Comparison of ENCODE assay signal across 24 cellular contexts in genomic region chr13:35646061-35646774, GRCh38.
"Had no signal": no experiment of that assay in that cellular context is flagged by ENCODE, and none has a peak within 500 bp of the region (broad histone marks: within the 10 kb centered on the region; RNA-seq: fewer than 3 reads in every experiment).

No MANE protein-coding gene starts in this region.

- ATAC-seq: natural killer cell, psoas muscle, right lobe of liver had no signal

- DNase-seq: islet precursor cell; left ventricle myocardium inferior; mesendoderm; naive B cell; natural killer cell; nephron progenitor cell; occipital lobe; psoas muscle; right lobe of liver; stimulated activated CD4-positive, alpha-beta T cell treated with anti-CD3 and anti-CD28 coated beads, Interleukin-12 subunit alpha, Interleukin-12 subunit beta, amount 100 ng/mL, for 4 hours; stimulated activated CD4-positive, alpha-beta T cell treated with anti-CD3 and anti-CD28 coated beads, Interleukin-15, amount 100 ng/mL, for 24 hours; stimulated activated CD4-positive, alpha-beta T cell treated with anti-CD3 and anti-CD28 coated beads, Interleukin-2, amount 100 ng/mL, for 24 hours; stimulated activated CD4-positive, alpha-beta T cell treated with anti-CD3 and anti-CD28 coated beads, Interleukin-4, amount 100 ng/mL, for 1 hour; stimulated activated naive CD4-positive, alpha-beta T cell; tibial artery; trophoblast cell; uterus had no signal

- H3K4me1 ChIP-seq: left ventricle myocardium inferior, parathyroid adenoma, psoas muscle, right atrium auricular region, right lobe of liver, suprapubic skin, uterus had no signal

- H3K27me3 ChIP-seq: neural progenitor cell, neutrophil, right atrium auricular region, right lobe of liver, suprapubic skin, tibial artery, uterus had no signal

- H3K27ac ChIP-seq: left ventricle myocardium inferior, neural progenitor cell, neutrophil, parathyroid adenoma, psoas muscle, right atrium auricular region, right lobe of liver, skin epidermis, suprapubic skin, thoracic aorta, tibial artery, uterus had no signal
